7 cellular contexts compared by ENCODE assay signal in the genomic region with DNA sequence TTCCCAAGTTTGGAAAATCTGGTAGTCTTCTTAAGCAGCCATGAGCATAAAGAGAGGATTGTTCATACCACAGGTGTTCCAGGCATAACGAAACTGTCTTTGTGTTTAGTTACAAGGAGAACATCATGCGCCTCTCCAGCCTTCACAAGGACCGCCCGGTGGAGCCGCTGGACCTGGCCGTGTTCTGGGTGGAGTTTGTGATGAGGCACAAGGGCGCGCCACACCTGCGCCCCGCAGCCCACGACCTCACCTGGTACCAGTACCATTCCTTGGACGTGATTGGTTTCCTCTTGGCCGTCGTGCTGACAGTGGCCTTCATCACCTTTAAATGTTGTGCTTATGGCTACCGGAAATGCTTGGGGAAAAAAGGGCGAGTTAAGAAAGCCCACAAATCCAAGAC. TPM values are rescaled to one million over a fixed set of nuclear protein-coding genes. Genes with fewer than 3 reads are reported as not detected.
"Had no signal": no experiment of that assay in that cellular context is flagged by ENCODE, and none has a peak within 500 bp of the region (broad histone marks: within the 10 kb centered on the region; RNA-seq: fewer than 3 reads in every experiment).

No MANE protein-coding gene starts in this region.

- FAIRE-seq: HepG2, HTR-8/SVneo, K562 had no signal

- DNase-seq: IMR-90, KBM-7, KG1 had no signal

- H3K4me3 ChIP-seq: K562 had no signal

RNA-seq across cellular contexts. Expression of a gene that starts 6.0 kb away (rescaled TPM):
- total RNA-seq: HT1080, IMR-90, K562 had no signal

RNA-seq across cellular contexts. Expression of a gene that starts 12.1 kb away (rescaled TPM):
- total RNA-seq: HT1080, IMR-90, K562 had no signal

RNA-seq across cellular contexts. Expression of a gene that starts 43.3 kb away (rescaled TPM):
- total RNA-seq: HepG2, HT1080, IMR-90, K562 had no signal

RNA-seq across cellular contexts. Expression of a gene that starts 53.6 kb away (rescaled TPM):
- total RNA-seq: HepG2, HT1080, IMR-90, K562 had no signal

RNA-seq across cellular contexts. Expression of a gene that starts 59.4 kb away (rescaled TPM):
- total RNA-seq: HepG2, HT1080, IMR-90, K562 had no signal
